In genomic region chr19:2474232-2475017, GRCh38 we compare ENCODE assay signal across 8 cellular contexts. TPM values are rescaled to one million over a fixed set of nuclear protein-coding genes. Genes with fewer than 3 reads are reported as not detected.
A peak's percentile ranks its signal among the peaks of the same experiment; 100 is the strongest.
DNase-seq lines count a peak whose midpoint lies in the region; ATAC-seq, FAIRE-seq and TF ChIP-seq lines count a peak whose summit lies in the region.

No MANE protein-coding gene starts in this region.

- H4K20me1 ChIP-seq in endothelial cell of umbilical vein (replicated peaks; ENCODE audit: control insufficient read depth, extremely low read depth, insufficient read depth, low read length) = no peaks in the 10 kb centered on the region

- H2AFZ ChIP-seq in endothelial cell of umbilical vein (ENCODE audit: low read depth, low read length) = peak overlapping the region; percentile 19

- H3K36me3 ChIP-seq in endothelial cell of umbilical vein (ENCODE audit: control insufficient read depth in 2 of 2, extremely low read depth in 1 of 2, insufficient read depth in 2 of 2, low read length in 2 of 2) = peaks cover 5 to 7% of the 10 kb centered on the region in 2 experiments

- peak overlapping the region; percentile 71 for H3K9ac ChIP-seq in endothelial cell of umbilical vein (replicated peaks; ENCODE audit: extremely low read depth, insufficient read depth, low read length)

- peaks cover 22% of the 10 kb centered on the region for H3K4me1 ChIP-seq in endothelial cell of umbilical vein (ENCODE audit: control insufficient read depth, extremely low read depth, insufficient read depth, low read length)

- peak; percentile 82 for FAIRE-seq in endothelial cell of umbilical vein (lab: Jason Lieb, UNC)

- peaks cover 34% of the 10 kb centered on the region for H3K79me2 ChIP-seq in endothelial cell of umbilical vein (ENCODE audit: control insufficient read depth, insufficient read depth, low read length)

- no TSS peak for BruUV-seq in endothelial cell of umbilical vein (replicated peaks; lab: Mats Ljungman, UMichigan)

- peak overlapping the region; percentile 83 for H3K4me2 ChIP-seq in endothelial cell of umbilical vein (ENCODE audit: insufficient read depth, low read length)

- peak; percentile 28 for ATAC-seq in HG03439 (IDR thresholded peaks at IDR 0.05; ENCODE audit: unreplicated experiment)

- no peaks in the 10 kb centered on the region for H3K9me3 ChIP-seq in endothelial cell of umbilical vein (replicated peaks; ENCODE audit: control insufficient read depth, insufficient read depth, low read length)

- DNase-seq in NCI-H2081 (lab: John Stamatoyannopoulos, UW) = peak; percentile 53 to 69
- DNase-seq in NCI-H2081 treated with DMSO at 0.1 percent for 48 hours (lab: John Stamatoyannopoulos, UW) = no peak
- DNase-seq in NOMO-1 treated with dmso at 0.1 percent for 144 hours (lab: John Stamatoyannopoulos, UW; ENCODE audit: unreplicated experiment) = peak; percentile 70
- DNase-seq in activated CD8-positive, alpha-beta memory T cell treated with anti-CD3 and anti-CD28 coated beads, Interleukin-2, amount 50 U/mL, for 4 hours = peak; percentile 96
- peak; percentile 92 for DNase-seq in endothelial cell of umbilical vein (ENCODE audit: low read depth, low spot score)
- DNase-seq in middle frontal gyrus (ENCODE audit: extremely low spot score, low spot score) = peak; percentile 66
- peak; percentile 93 to 94 for DNase-seq in stimulated activated CD8-positive, alpha-beta memory T cell treated with anti-CD3 and anti-CD28 coated beads, Interleukin-15, amount 100 ng/mL, for 48 hours (ENCODE audit: low read depth in 2 of 2)

- no peaks in the 10 kb centered on the region for H3K9me1 ChIP-seq in endothelial cell of umbilical vein (replicated peaks; ENCODE audit: control insufficient read depth, extremely low read depth, insufficient read depth, low read length)

- dilution Hi-C loops in endothelial cell of umbilical vein (cut with MboI; ENCODE audit: extremely low pct_ligation_motif_present, low sequenced_read_pairs) = no loop called here

- intact Hi-C loops in endothelial cell of umbilical vein (cut with micrococcal nuclease) = loop anchor here (1.0 kb wide), 3 partner anchors 105 to 163 kb away; no protein-coding TSS in a partner anchor

- POLR2A ChIA-PET in endothelial cell of umbilical vein (lab: Charles Lee) = interaction anchor here (1.6 to 5.5 kb wide), 4 partner anchors 12 to 137 kb away, joined by 8 to 253 read pairs (median 97); no protein-coding TSS in a partner anchor

- H3K27me3 ChIP-seq in endothelial cell of umbilical vein (ENCODE audit: control insufficient read depth in 2 of 2, insufficient read depth in 2 of 2, low read length in 2 of 2) = no peaks in the 10 kb centered on the region

- H3K4me3 ChIP-seq in endothelial cell of umbilical vein (replicated peaks in 1 of 3; ENCODE audit: insufficient read depth in 1 of 3, low read depth in 1 of 3, low read length in 3 of 3) = peak overlapping the region; percentile 45 to 70 (median 65)

- peak; percentile 90 for TF ChIP-seq CTCF in endothelial cell of umbilical vein (IDR thresholded peaks at IDR 0.05; ENCODE audit: extremely low read depth in 1 of 2, insufficient read depth in 1 of 2, low read depth in 1 of 2, low read length in 2 of 2)

- CTCF ChIA-PET in endothelial cell of umbilical vein (lab: Charles Lee) = interaction anchor here (0.6 to 11.2 kb wide), 7 partner anchors 68 to 163 kb away, joined by 3 to 209 read pairs (median 57); no protein-coding TSS in a partner anchor

- peak overlapping the region; percentile 86 for H3K27ac ChIP-seq in endothelial cell of umbilical vein (ENCODE audit: insufficient read depth, low read depth, low read length)

- TF ChIP-seq POLR2A in endothelial cell of umbilical vein (IDR thresholded peaks at IDR 0.05; ENCODE audit: low read depth, low read length) = no peak

TF ChIP-seq in endothelial cell of umbilical vein, 7 proteins besides CTCF, POLR2A, EP300 and RAD21:
- TF ChIP-seq EZH2 (IDR thresholded peaks at IDR 0.05; ENCODE audit: borderline replicate concordance, low read depth, low read length, severe bottlenecking) (no peak), FOS (IDR thresholded peaks at IDR 0.05; ENCODE audit: borderline replicate concordance, insufficient read depth, low read length) (peak; percentile 83), POLR2AphosphoS5 (IDR thresholded peaks at IDR 0.05; ENCODE audit: insufficient read depth, low read depth, low read length) (peak; percentile 80)

RNA-seq across cellular contexts. Expression of gene GADD45B, which starts 1.5 kb away (rescaled TPM):
- total RNA-seq in endothelial cell of umbilical vein = 61.3 and 75.9 TPM in 2 replicates
- polyA plus RNA-seq in endothelial cell of umbilical vein = 249 and 267 TPM in 2 replicates
- 162 and 222 TPM in 2 replicates for polyA plus RNA-seq in endothelial cell of umbilical vein (2011; cell fraction: cytosol; rRNA removed)
- 291 and 446 TPM in 2 replicates for polyA plus RNA-seq in endothelial cell of umbilical vein (2011; cell fraction: nucleus; rRNA removed)
- polyA plus RNA-seq in endothelial cell of umbilical vein (2012) = 38.1 and 69.3 TPM in 2 replicates
- 101 and 128 TPM in 2 replicates for polyA minus RNA-seq in endothelial cell of umbilical vein
- polyA minus RNA-seq in endothelial cell of umbilical vein (2011; cell fraction: cytosol; rRNA and poly(A)+ RNA removed) = 61.3 TPM
- 110 and 238 TPM in 2 replicates for polyA minus RNA-seq in endothelial cell of umbilical vein (2011; cell fraction: nucleus; rRNA and poly(A)+ RNA removed)

RNA-seq across cellular contexts. Expression of gene LMNB2, which starts 17.7 kb away (rescaled TPM):
- total RNA-seq in endothelial cell of umbilical vein = 147 and 153 TPM in 2 replicates
- 176 and 203 TPM in 2 replicates for polyA plus RNA-seq in endothelial cell of umbilical vein
- polyA plus RNA-seq in endothelial cell of umbilical vein (2011; cell fraction: cytosol; rRNA removed) = 120 and 155 TPM in 2 replicates
- polyA plus RNA-seq in endothelial cell of umbilical vein (2011; cell fraction: nucleus; rRNA removed) = 93.4 and 108 TPM in 2 replicates
- 104 and 106 TPM in 2 replicates for polyA plus RNA-seq in endothelial cell of umbilical vein (2012)
- 116 and 121 TPM in 2 replicates for polyA minus RNA-seq in endothelial cell of umbilical vein
- 46.2 TPM for polyA minus RNA-seq in endothelial cell of umbilical vein (2011; cell fraction: cytosol; rRNA and poly(A)+ RNA removed)
- polyA minus RNA-seq in endothelial cell of umbilical vein (2011; cell fraction: nucleus; rRNA and poly(A)+ RNA removed) = 22.7 and 25.8 TPM in 2 replicates

RNA-seq across cellular contexts. Expression of gene TIMM13, which starts 47.0 kb away (rescaled TPM):
- 148 and 160 TPM in 2 replicates for total RNA-seq in endothelial cell of umbilical vein
- polyA plus RNA-seq in endothelial cell of umbilical vein = 154 and 217 TPM in 2 replicates
- 66.4 and 92.1 TPM in 2 replicates for polyA plus RNA-seq in endothelial cell of umbilical vein (2011; cell fraction: cytosol; rRNA removed)
- 25.2 and 31.1 TPM in 2 replicates for polyA plus RNA-seq in endothelial cell of umbilical vein (2011; cell fraction: nucleus; rRNA removed)
- 78.7 and 130 TPM in 2 replicates for polyA plus RNA-seq in endothelial cell of umbilical vein (2012)
- polyA minus RNA-seq in endothelial cell of umbilical vein = 17.0 and 23.7 TPM in 2 replicates
- polyA minus RNA-seq in endothelial cell of umbilical vein (2011; cell fraction: cytosol; rRNA and poly(A)+ RNA removed) = 63.0 TPM
- polyA minus RNA-seq in endothelial cell of umbilical vein (2011; cell fraction: nucleus; rRNA and poly(A)+ RNA removed) = 9.9 and 17.0 TPM in 2 replicates
